2 cellular contexts compared by ENCODE assay signal in the genomic region with DNA sequence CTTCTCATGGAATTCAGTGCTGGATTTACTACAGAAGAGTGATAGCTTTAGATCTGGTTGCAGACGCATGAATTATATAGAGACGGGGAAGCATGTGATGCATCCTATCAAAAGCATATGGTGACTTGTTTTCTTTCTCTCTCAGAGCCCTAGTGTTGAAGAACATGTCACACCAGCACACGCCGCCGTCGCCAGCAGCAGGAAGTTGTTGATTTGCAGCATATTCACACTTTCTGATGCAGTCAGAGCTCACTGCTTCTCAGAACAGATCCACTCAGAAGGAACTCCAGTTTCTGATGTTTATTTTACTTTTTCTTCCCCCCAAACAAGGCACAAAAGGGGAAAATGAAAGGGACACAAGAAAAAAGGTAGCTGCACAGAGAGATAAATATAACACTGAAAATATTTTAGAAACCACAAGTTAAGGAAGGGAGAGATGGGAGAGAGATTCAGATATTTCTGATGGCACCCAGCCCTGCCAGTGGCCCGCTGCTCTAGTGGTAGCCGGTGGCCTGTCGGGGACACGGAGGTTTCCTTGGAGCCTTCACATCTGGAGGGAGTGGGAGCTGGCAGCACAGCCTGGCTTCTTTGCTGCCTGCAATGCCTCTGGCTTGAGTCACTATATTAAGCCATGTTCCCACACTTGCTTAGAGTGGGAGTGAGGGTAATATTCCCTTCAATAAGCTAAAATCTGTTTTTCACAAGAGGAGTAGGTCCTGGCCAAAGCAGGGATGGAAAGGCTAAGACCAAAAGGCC.
TF ChIP-seq lines count a peak whose summit lies in the region.

No MANE protein-coding gene starts in this region.

TF ChIP-seq in H1, 55 proteins besides CTCF, POLR2A, EP300 and RAD21 (continued from another document):
- no peak for TF ChIP-seq RBBP5 (IDR thresholded peaks at IDR 0.05; ENCODE audit: borderline replicate concordance, low read depth, low read length)
- no peak for TF ChIP-seq PHF8 (conservative IDR thresholded peaks at IDR 0.05; ENCODE audit: low read depth, low read length)
- TF ChIP-seq SIRT6 (IDR thresholded peaks at IDR 0.05; ENCODE audit: low read length): no peak
- TF ChIP-seq SUZ12 (IDR thresholded peaks at IDR 0.05; ENCODE audit: low read length): no peak
- TF ChIP-seq, protein P1, sequence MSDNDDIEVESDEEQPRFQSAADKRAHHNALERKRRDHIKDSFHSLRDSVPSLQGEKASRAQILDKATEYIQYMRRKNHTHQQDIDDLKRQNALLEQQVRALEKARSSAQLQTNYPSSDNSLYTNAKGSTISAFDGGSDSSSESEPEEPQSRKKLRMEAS (IDR thresholded peaks at IDR 0.05): no peak
- no peak for TF ChIP-seq TBP (IDR thresholded peaks at IDR 0.05; ENCODE audit: low read depth, low read length)
- TF ChIP-seq CREB1 (IDR thresholded peaks at IDR 0.05): no peak
- no peak for TF ChIP-seq ASH2L (IDR thresholded peaks at IDR 0.05; ENCODE audit: low read length)
- TF ChIP-seq MAFK (IDR thresholded peaks at IDR 0.05; ENCODE audit: low read depth, low read length): no peak
- no peak for TF ChIP-seq CBX8 (IDR thresholded peaks at IDR 0.05; ENCODE audit: borderline replicate concordance, low read depth, low read length)
- no peak for TF ChIP-seq NRF1 (IDR thresholded peaks at IDR 0.05; ENCODE audit: low read depth, low read length)
- no peak for TF ChIP-seq CBX5 (IDR thresholded peaks at IDR 0.05; ENCODE audit: low read depth, low read length)
- no peak for TF ChIP-seq SP2 (IDR thresholded peaks at IDR 0.05; ENCODE audit: low read length)
- no peak for TF ChIP-seq SIN3A (conservative IDR thresholded peaks at IDR 0.05 in 1 of 2, IDR thresholded peaks at IDR 0.05 in 1 of 2; ENCODE audit: low read depth in 1 of 2, low read length in 2 of 2)
- TF ChIP-seq EGR1 (IDR thresholded peaks at IDR 0.05; ENCODE audit: borderline replicate concordance, low read depth, low read length): no peak
- TF ChIP-seq BACH1 (IDR thresholded peaks at IDR 0.05; ENCODE audit: low read length): no peak
- TF ChIP-seq JUND (IDR thresholded peaks at IDR 0.05; ENCODE audit: low read length): no peak
TF ChIP-seq in H1: peak in this region for 0.

TF ChIP-seq in neural cell, 6 proteins besides CTCF, POLR2A, EP300 and RAD21 (continued from another document):
- no peak for TF ChIP-seq TAF1 (IDR thresholded peaks at IDR 0.05; ENCODE audit: low read depth)
